In the genomic region with DNA sequence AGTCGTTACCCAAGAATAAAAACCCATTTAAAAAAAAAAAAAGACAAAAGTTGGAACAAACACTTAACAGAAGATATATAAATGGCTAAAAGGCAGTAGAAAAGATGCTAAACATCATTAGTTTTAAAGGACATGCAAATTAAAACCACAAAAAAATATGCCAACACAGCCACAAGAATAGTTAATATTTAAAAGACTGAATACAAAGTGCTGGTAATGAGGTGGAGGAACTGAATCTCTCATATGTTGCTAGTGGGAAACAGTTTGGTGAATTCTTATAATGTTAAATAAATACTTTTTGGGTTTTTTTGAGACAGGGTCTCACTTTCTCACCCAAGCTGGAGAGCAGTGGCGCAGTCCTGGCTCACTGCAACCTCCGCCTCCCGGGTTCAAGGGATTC, we compare ENCODE assay signal across 14 cellular contexts. TPM values are rescaled to one million over a fixed set of nuclear protein-coding genes. Genes with fewer than 3 reads are reported as not detected.
DNase-seq lines count a peak whose midpoint lies in the region; ATAC-seq and TF ChIP-seq lines count a peak whose summit lies in the region.
"Had no signal": no experiment of that assay in that cellular context is flagged by ENCODE, and none has a peak within 500 bp of the region (broad histone marks: within the 10 kb centered on the region; RNA-seq: fewer than 3 reads in every experiment).

No MANE protein-coding gene starts in this region.

- no peaks in the 10 kb centered on the region for H3K27me3 Mint-ChIP-seq in HFFc6 (ENCODE audit: insufficient read depth)
- H3K27me3 Mint-ChIP-seq: brain had no signal

- no peaks in the 10 kb centered on the region for H3K9me3 Mint-ChIP-seq in HFFc6
- H3K9me3 Mint-ChIP-seq: nephron had no signal

- no peak overlapping the region for H3K4me3 ChIP-seq in effector memory CD4-positive, alpha-beta T cell (ENCODE audit: insufficient read depth, low read depth, low read length, poor library complexity, severe bottlenecking)
- H3K4me3 ChIP-seq: dorsolateral prefrontal cortex, SK-N-MC, thyroid gland had no signal

- H3K27me3 ChIP-seq in effector memory CD4-positive, alpha-beta T cell (replicated peaks; ENCODE audit: control insufficient read depth, insufficient read depth, low read length, poor library complexity, severe bottlenecking), result no peaks in the 10 kb centered on the region
- H3K27me3 ChIP-seq: dorsolateral prefrontal cortex, thyroid gland had no signal

- no peak overlapping the region for H3K27ac ChIP-seq in effector memory CD4-positive, alpha-beta T cell (ENCODE audit: insufficient read depth, low read length, poor library complexity, severe bottlenecking)
- H3K27ac ChIP-seq: dorsolateral prefrontal cortex, SK-N-MC, thyroid gland had no signal

- no peaks in the 10 kb centered on the region; the same call in 1 of the 2 replicates for H3K36me3 Mint-ChIP-seq in HFFc6 (ENCODE audit: low read depth)

- H3K36me3 ChIP-seq in effector memory CD4-positive, alpha-beta T cell (ENCODE audit: control insufficient read depth, insufficient read depth, low read length), result no peaks in the 10 kb centered on the region
- H3K36me3 ChIP-seq: thyroid gland had no signal

- no peaks in the 10 kb centered on the region for H3K9me3 ChIP-seq in effector memory CD4-positive, alpha-beta T cell (ENCODE audit: control insufficient read depth, low read length)
- H3K9me3 ChIP-seq: thyroid gland had no signal

- no peak for TF ChIP-seq CTCF in HFFc6 (IDR thresholded peaks at IDR 0.05)

- H3K4me1 Mint-ChIP-seq in HFFc6 (ENCODE audit: low read depth), result peaks cover 14% of the 10 kb centered on the region
- H3K4me1 Mint-ChIP-seq: nephron had no signal

- no peak overlapping the region for H3K27ac Mint-ChIP-seq in HFFc6

- no peak overlapping the region for H3K4me3 Mint-ChIP-seq in HFFc6
- H3K4me3 Mint-ChIP-seq: nephron had no signal

- ATAC-seq in GM18858 (IDR thresholded peaks at IDR 0.05; ENCODE audit: unreplicated experiment) (peak; percentile 57), GM21381 (IDR thresholded peaks at IDR 0.05; ENCODE audit: unreplicated experiment) (peak; percentile 91), HG02973 (IDR thresholded peaks at IDR 0.05; ENCODE audit: unreplicated experiment) (peak; percentile 83), HG03571 (IDR thresholded peaks at IDR 0.05; ENCODE audit: unreplicated experiment) (peak; percentile 93), GM18502 (IDR thresholded peaks at IDR 0.05; ENCODE audit: poor library complexity, unreplicated experiment) (no peak)
- ATAC-seq: HCT116 had no signal

- no peaks in the 10 kb centered on the region for H3K4me1 ChIP-seq in effector memory CD4-positive, alpha-beta T cell (ENCODE audit: control insufficient read depth, insufficient read depth, low read length, poor library complexity, severe bottlenecking)
- H3K4me1 ChIP-seq: thyroid gland had no signal

- DNase-seq in effector memory CD4-positive, alpha-beta T cell, result no peak
- no peak for DNase-seq in HFFc6
- no peak for DNase-seq in SW 1271 (lab: John Stamatoyannopoulos, UW)
- DNase-seq: dorsolateral prefrontal cortex, thyroid gland had no signal

RNA-seq across cellular contexts. Expression of a gene that starts 10.0 kb away (rescaled TPM):
- total RNA-seq in HFFc6 (2021; fragmentation: NEBNext Ultra II Directional; extraction: Animal tissue kit (Norgen Biotek cat#: 25700)), result 10 to 100 TPM; 10.6 to 16.5 (median 14.0) TPM

RNA-seq across cellular contexts. Expression of a gene that starts 25.8 kb away (rescaled TPM):
- total RNA-seq in HFFc6 (2021; fragmentation: NEBNext Ultra II Directional; extraction: Animal tissue kit (Norgen Biotek cat#: 25700)), result 100 to 1,000 TPM in 3 of 6 experiments, 10 to 100 TPM in 3; 94.9 to 107 (median 100) TPM
